1 cellular context compared by ENCODE assay signal in the genomic region with DNA sequence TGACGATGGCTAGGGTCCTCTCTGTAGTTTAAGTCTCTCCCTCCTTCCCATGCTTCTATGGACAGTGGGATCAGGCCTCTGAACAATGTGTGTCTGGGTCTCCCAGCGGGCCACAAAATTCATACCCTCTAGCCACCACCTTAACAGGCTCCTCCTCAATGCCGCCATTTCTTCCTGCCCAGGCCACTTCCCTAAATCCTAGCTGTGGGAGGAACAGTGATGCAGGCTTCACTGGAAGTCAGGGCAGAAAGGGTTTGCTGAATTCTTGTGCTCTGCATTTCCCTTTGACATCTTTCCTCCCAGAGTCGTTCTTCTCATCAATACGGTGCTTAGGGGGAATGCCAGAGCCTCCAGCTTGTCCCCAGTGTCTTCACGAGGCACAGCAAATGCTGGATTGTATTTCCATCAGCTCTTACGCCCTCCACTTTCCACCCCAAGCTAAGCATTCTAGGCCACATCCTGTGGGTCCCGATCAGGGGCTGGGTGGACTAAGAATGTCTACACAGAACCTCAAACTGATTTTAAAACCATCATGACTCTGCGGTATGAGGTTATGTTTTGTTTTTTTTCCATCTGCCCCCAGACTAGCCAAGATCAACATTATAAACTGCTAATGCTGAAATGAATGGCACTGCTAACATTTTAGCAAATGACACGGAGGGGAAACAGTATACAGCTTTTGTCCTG.
TF ChIP-seq lines count a peak whose summit lies in the region.

No MANE protein-coding gene starts in this region.

TF ChIP-seq in IMR-90, 13 proteins besides CTCF, POLR2A, EP300 and RAD21:
- no peak for TF ChIP-seq CHD1 (IDR thresholded peaks at IDR 0.05; ENCODE audit: low read depth, low read length)
- no peak for TF ChIP-seq RFX5 (IDR thresholded peaks at IDR 0.05; ENCODE audit: low read depth, low read length)
- TF ChIP-seq ELK1 (IDR thresholded peaks at IDR 0.05; ENCODE audit: borderline replicate concordance, low read depth, low read length) = no peak
- no peak for TF ChIP-seq MAFK (IDR thresholded peaks at IDR 0.05; ENCODE audit: low read depth, low read length)
- TF ChIP-seq SMC3 (IDR thresholded peaks at IDR 0.05; ENCODE audit: low read depth, low read length) = no peak
- TF ChIP-seq CEBPB (IDR thresholded peaks at IDR 0.05; ENCODE audit: low read depth, low read length) = no peak
- TF ChIP-seq, protein P1, sequence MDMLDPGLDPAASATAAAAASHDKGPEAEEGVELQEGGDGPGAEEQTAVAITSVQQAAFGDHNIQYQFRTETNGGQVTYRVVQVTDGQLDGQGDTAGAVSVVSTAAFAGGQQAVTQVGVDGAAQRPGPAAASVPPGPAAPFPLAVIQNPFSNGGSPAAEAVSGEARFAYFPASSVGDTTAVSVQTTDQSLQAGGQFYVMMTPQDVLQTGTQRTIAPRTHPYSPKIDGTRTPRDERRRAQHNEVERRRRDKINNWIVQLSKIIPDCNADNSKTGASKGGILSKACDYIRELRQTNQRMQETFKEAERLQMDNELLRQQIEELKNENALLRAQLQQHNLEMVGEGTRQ (IDR thresholded peaks at IDR 0.05; ENCODE audit: low read depth, low read length) = no peak
